In the genomic region with DNA sequence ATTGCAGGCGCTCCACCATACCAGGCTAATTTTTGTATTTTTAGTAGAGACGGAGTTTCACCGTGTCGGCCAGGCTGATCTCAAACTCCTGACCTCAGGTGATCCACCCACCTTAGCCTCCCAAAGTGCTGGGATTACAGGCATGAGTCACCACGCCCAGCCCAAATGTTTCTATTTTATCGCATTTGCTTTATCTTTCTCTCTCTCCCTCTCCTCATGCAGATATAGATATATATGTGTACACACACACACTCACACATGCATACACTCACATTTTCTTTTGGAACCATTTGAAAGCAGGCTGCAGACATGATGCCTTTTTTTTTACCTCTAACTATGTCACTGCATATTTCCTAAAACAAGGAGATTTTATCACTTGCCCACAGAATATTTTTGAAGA, we compare ENCODE assay signal across 1 cellular context.
TF ChIP-seq lines count a peak whose summit lies in the region.

No MANE protein-coding gene starts in this region.

TF ChIP-seq in K562, 482 proteins besides CTCF, POLR2A, EP300 and RAD21 (continued from another document):
- TF ChIP-seq, protein P1, sequence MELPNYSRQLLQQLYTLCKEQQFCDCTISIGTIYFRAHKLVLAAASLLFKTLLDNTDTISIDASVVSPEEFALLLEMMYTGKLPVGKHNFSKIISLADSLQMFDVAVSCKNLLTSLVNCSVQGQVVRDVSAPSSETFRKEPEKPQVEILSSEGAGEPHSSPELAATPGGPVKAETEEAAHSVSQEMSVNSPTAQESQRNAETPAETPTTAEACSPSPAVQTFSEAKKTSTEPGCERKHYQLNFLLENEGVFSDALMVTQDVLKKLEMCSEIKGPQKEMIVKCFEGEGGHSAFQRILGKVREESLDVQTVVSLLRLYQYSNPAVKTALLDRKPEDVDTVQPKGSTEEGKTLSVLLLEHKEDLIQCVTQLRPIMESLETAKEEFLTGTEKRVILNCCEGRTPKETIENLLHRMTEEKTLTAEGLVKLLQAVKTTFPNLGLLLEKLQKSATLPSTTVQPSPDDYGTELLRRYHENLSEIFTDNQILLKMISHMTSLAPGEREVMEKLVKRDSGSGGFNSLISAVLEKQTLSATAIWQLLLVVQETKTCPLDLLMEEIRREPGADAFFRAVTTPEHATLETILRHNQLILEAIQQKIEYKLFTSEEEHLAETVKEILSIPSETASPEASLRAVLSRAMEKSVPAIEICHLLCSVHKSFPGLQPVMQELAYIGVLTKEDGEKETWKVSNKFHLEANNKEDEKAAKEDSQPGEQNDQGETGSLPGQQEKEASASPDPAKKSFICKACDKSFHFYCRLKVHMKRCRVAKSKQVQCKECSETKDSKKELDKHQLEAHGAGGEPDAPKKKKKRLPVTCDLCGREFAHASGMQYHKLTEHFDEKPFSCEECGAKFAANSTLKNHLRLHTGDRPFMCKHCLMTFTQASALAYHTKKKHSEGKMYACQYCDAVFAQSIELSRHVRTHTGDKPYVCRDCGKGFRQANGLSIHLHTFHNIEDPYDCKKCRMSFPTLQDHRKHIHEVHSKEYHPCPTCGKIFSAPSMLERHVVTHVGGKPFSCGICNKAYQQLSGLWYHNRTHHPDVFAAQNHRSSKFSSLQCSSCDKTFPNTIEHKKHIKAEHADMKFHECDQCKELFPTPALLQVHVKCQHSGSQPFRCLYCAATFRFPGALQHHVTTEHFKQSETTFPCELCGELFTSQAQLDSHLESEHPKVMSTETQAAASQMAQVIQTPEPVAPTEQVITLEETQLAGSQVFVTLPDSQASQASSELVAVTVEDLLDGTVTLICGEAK (IDR thresholded peaks at IDR 0.05): no peak
- TF ChIP-seq, protein P1 (CRISPR knock-in tag; IDR thresholded peaks at IDR 0.05): no peak
- TF ChIP-seq CXXC5 (CRISPR knock-in tag; IDR thresholded peaks at IDR 0.05) (no peak), ADNP (tag; IDR thresholded peaks at IDR 0.05) (0 out of 2 replicates have a peak, but pooled peaks have one; percentile 26), CBFA2T3 (IDR thresholded peaks at IDR 0.05) (peak; percentile 75), CTBP1 (IDR thresholded peaks at IDR 0.05; ENCODE audit: borderline replicate concordance) (peak; percentile 70; the same call in 1 of the 2 replicates), RBM39 (optimal IDR thresholded peaks at IDR 0.05; ENCODE audit: low read depth, low read length) (no peak), KAT2B (IDR thresholded peaks at IDR 0.05; ENCODE audit: low read depth, low read length) (no peak), RB1 (IDR thresholded peaks at IDR 0.05; ENCODE audit: low read depth) (no peak), TEAD4 (IDR thresholded peaks at IDR 0.05; ENCODE audit: low read length) (peak; percentile 24; the same call in 1 of the 2 replicates), TEAD4 (CRISPR knock-in tag; IDR thresholded peaks at IDR 0.05; ENCODE audit: borderline replicate concordance) (no peak), SMAD3 (CRISPR knock-in tag; conservative IDR thresholded peaks at IDR 0.05) (no peak), JUND (IDR thresholded peaks at IDR 0.05; ENCODE audit: borderline replicate concordance, low read depth, low read length) (peak; percentile 76), JUND (tag; IDR thresholded peaks at IDR 0.05; ENCODE audit: borderline replicate concordance, low read depth, low read length) (peak; percentile 62; the same call in 1 of the 3 replicates), DPF2 (IDR thresholded peaks at IDR 0.05) (peak; percentile 68), FOSL1 (tag; conservative IDR thresholded peaks at IDR 0.05) (peak; percentile 79)
- TF ChIP-seq, protein P2, sequence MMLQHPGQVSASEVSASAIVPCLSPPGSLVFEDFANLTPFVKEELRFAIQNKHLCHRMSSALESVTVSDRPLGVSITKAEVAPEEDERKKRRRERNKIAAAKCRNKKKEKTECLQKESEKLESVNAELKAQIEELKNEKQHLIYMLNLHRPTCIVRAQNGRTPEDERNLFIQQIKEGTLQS (IDR thresholded peaks at IDR 0.05): peak; percentile 77
- TF ChIP-seq, protein P2 (CRISPR knock-in tag; conservative IDR thresholded peaks at IDR 0.05): no peak
- TF ChIP-seq, protein P3, sequence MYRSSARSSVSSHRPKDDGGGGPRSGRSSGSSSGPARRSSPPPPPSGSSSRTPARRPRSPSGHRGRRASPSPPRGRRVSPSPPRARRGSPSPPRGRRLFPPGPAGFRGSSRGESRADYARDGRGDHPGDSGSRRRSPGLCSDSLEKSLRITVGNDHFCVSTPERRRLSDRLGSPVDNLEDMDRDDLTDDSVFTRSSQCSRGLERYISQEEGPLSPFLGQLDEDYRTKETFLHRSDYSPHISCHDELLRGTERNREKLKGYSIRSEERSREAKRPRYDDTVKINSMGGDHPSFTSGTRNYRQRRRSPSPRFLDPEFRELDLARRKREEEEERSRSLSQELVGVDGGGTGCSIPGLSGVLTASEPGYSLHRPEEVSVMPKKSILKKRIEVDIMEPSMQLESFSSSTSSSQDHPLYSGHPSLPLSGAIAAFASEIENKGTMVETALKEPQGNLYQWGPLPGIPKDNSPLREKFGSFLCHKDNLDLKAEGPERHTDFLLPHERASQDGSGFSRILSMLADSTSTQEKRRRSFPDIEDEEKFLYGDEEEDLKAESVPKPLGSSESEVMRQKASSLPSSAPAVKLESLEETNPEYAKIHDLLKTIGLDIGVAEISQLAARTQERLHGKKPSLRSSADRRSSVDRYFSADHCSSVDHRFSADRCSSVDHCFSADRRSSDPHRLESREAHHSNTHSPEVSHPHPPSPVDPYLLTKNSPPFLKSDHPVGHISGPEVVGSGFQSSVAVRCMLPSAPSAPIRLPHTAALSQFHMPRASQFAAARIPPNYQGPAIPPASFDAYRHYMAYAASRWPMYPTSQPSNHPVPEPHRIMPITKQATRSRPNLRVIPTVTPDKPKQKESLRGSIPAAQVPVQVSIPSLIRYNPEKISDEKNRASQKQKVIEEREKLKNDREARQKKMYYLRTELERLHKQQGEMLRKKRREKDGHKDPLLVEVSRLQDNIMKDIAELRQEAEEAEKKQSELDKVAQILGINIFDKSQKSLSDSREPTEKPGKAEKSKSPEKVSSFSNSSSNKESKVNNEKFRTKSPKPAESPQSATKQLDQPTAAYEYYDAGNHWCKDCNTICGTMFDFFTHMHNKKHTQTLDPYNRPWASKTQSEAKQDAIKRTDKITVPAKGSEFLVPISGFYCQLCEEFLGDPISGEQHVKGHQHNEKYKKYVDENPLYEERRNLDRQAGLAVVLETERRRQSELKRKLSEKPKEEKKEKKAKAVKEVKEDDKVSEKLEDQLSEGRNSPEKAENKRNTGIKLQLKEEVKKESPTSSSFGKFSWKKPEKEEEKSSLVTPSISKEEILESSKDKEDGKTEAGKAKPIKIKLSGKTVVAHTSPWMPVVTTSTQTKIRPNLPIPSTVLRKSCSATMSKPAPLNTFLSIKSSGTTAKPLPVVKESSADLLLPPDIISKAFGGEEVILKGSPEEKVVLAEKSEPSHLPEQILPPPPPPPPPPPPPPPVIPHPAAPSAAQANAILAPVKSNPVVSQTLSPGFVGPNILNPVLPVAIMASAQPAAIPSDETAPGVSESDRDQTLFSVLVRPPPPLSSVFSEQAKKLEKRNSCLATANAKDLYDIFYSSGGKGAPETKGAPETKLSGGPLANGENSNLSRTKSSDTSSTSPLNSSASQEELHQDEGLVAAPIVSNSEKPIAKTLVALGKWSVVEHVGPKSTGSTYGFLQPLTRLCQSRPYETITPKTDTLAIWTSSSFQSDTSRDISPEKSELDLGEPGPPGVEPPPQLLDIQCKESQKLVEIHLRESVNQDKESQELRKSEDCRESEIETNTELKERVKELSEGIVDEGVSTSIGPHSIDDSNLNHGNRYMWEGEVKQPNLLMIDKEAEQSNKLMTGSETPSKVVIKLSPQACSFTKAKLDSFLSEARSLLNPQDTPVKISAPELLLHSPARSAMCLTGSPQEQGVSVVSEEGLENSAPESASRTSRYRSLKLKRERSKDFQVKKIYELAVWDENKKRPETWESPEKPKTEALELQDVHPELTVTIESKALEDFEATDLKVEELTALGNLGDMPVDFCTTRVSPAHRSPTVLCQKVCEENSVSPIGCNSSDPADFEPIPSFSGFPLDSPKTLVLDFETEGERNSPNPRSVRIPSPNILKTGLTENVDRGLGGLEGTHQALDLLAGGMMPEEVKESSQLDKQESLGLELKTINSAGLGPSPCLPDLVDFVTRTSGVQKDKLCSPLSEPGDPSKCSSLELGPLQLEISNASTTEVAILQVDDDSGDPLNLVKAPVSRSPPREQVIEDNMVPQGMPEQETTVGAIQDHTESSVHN (IDR thresholded peaks at IDR 0.05; ENCODE audit: borderline replicate concordance in 1 of 2, low read depth in 1 of 2): no peak
